7 cellular contexts compared by ENCODE assay signal in the genomic region with DNA sequence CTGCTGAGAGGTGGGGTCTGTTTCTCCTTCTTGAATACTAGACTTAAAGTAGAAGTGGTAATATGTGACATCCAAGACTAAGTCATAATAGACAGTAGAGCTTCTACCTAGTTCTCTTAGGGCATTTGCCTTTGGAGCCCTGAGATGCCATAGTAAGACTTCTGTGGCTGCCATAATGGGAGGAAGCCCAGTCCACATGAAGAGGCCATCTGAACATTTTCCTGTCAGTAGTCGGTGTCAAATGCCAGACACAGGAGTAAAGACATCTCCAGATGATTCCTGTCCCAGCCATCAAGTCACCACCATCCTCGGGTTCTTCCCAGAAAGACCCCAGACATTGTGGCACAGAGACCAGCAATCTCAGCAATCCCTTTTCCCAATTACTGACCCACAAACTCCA. TPM values are rescaled to one million over a fixed set of nuclear protein-coding genes. Genes with fewer than 3 reads are reported as not detected.
"Had no signal": no experiment of that assay in that cellular context is flagged by ENCODE, and none has a peak within 500 bp of the region (broad histone marks: within the 10 kb centered on the region; RNA-seq: fewer than 3 reads in every experiment).

No MANE protein-coding gene starts in this region.

- ATAC-seq: HepG2, K562 had no signal

- H3K27ac ChIP-seq: HL-60 had no signal

- DNase-seq: IMR-90 had no signal

- H3K4me3 ChIP-seq: K562 had no signal

RNA-seq across cellular contexts. Expression of gene IRX6, which starts 58.1 kb away (rescaled TPM):
- total RNA-seq: HepG2, HT-29, HT1080, IMR-90 had no signal
- polyA plus RNA-seq: HepG2, IgD-negative memory B cell, IMR-90 had no signal
